Comparison of ENCODE assay signal across 1 cellular context in genomic region chr11:63614136-63614664, GRCh38.
TF ChIP-seq lines count a peak whose summit lies in the region.

Gene PLAAT3, minus strand, starts transcription at chr11:63614433. Its CDS starts 419 bp downstream, at chr11:63614014.

TF ChIP-seq in K562, 482 proteins besides CTCF, POLR2A, EP300 and RAD21 (continued from another document and continues in another):
- TF ChIP-seq CREB5 (CRISPR knock-in tag; IDR thresholded peaks at IDR 0.05) (no peak), POU5F1 (IDR thresholded peaks at IDR 0.05; ENCODE audit: borderline replicate concordance, low read depth, low read length, partially characterized antibody) (no peak), HDAC1 (IDR thresholded peaks at IDR 0.05) (0 out of 4 replicates have a peak, but pooled peaks of 1 of the 2 experiments have one; percentile 15), ETV5 (CRISPR knock-in tag; IDR thresholded peaks at IDR 0.05; ENCODE audit: low read depth) (no peak), CTBP1 (IDR thresholded peaks at IDR 0.05; ENCODE audit: borderline replicate concordance) (peak; percentile 99), NRF1 (conservative IDR thresholded peaks at IDR 0.05 in 1 of 2, IDR thresholded peaks at IDR 0.05 in 1 of 2) (peak; percentile 70 to 74), HES1 (IDR thresholded peaks at IDR 0.05; ENCODE audit: low read depth) (peak; percentile 60; the same call in 1 of the 2 replicates), CCNT2 (IDR thresholded peaks at IDR 0.05; ENCODE audit: borderline replicate concordance, extremely low read depth, insufficient read length, low read depth, low read length) (peak; percentile 90), L3MBTL2 (IDR thresholded peaks at IDR 0.05) (peak; percentile 73), ZNF511 (CRISPR knock-in tag; IDR thresholded peaks at IDR 0.05) (no peak), TAF7 (tag; IDR thresholded peaks at IDR 0.05) (no peak), TRIM24 (IDR thresholded peaks at IDR 0.05) (0 out of 4 replicates have a peak, but pooled peaks of 1 of the 2 experiments have one; percentile 14), ZFPM2 (CRISPR knock-in tag; IDR thresholded peaks at IDR 0.05) (no peak), MYC (IDR thresholded peaks at IDR 0.05; ENCODE audit: low read depth, low read length) (peak; percentile 60; the same call in 1 of the 2 replicates), MYC (CRISPR knock-in tag; IDR thresholded peaks at IDR 0.05; ENCODE audit: borderline replicate concordance, low read depth) (no peak), PCBP1 (IDR thresholded peaks at IDR 0.05; ENCODE audit: low read depth, low read length, poor library complexity, severe bottlenecking) (peak; percentile 39), NEUROD1 (IDR thresholded peaks at IDR 0.05; ENCODE audit: borderline replicate concordance, low read depth, low read length, partially characterized antibody) (no peak), EGR1 (conservative IDR thresholded peaks at IDR 0.05) (peak; percentile 44), HMGN3 (IDR thresholded peaks at IDR 0.05; ENCODE audit: borderline replicate concordance, extremely low read depth, insufficient read length, low read depth, low read length) (peak; percentile 87), ETV1 (tag; conservative IDR thresholded peaks at IDR 0.05; ENCODE audit: low read depth) (0 out of 2 replicates have a peak, but pooled peaks have one; percentile 17), TCF3 (CRISPR knock-in tag; IDR thresholded peaks at IDR 0.05) (peak; percentile 81), YY1 (IDR thresholded peaks at IDR 0.05; ENCODE audit: borderline replicate concordance in 1 of 3, control insufficient read depth in 1 of 3, extremely low read depth in 1 of 3, insufficient read depth in 3 of 3, insufficient read length in 1 of 3, insufficient replicate concordance in 2 of 3, low read depth in 1 of 3, low read length in 2 of 3) (peak; percentile 45 to 88 (median 82)), E2F6 (IDR thresholded peaks at IDR 0.05; ENCODE audit: borderline replicate concordance in 1 of 2, extremely low read depth in 1 of 2, insufficient read depth in 1 of 2, insufficient read length in 1 of 2, low read depth in 1 of 2, low read length in 1 of 2, poor library complexity in 1 of 2, severe bottlenecking in 1 of 2) (peak; percentile 43 to 52), ATF7 (IDR thresholded peaks at IDR 0.05) (peak; percentile 87), ZBTB7A (IDR thresholded peaks at IDR 0.05; ENCODE audit: borderline replicate concordance, control insufficient read depth, low read depth, low read length) (0 out of 2 replicates have a peak, but pooled peaks have one; percentile 57), TEAD4 (IDR thresholded peaks at IDR 0.05; ENCODE audit: low read length) (peak; percentile 69; the same call in 1 of the 2 replicates), TEAD4 (CRISPR knock-in tag; IDR thresholded peaks at IDR 0.05; ENCODE audit: borderline replicate concordance) (no peak), CREM (IDR thresholded peaks at IDR 0.05; ENCODE audit: low read depth) (peak; percentile 9; the same call in 1 of the 2 replicates), MAZ (CRISPR knock-in tag; conservative IDR thresholded peaks at IDR 0.05 in 1 of 2, IDR thresholded peaks at IDR 0.05 in 1 of 2) (peak; percentile 15 to 62; a peak in 3 of 4 replicates), POLR2G (IDR thresholded peaks at IDR 0.05; ENCODE audit: low read depth, low read length) (peak; percentile 74), ZNF445 (CRISPR knock-in tag; IDR thresholded peaks at IDR 0.05; ENCODE audit: low read depth) (no peak), TEAD1 (CRISPR knock-in tag; IDR thresholded peaks at IDR 0.05) (no peak), C11orf30 (IDR thresholded peaks at IDR 0.05; ENCODE audit: low read depth) (no peak), XRCC3 (IDR thresholded peaks at IDR 0.05) (no peak), LARP7 (IDR thresholded peaks at IDR 0.05) (no peak), THAP12 (CRISPR knock-in tag; IDR thresholded peaks at IDR 0.05) (0 out of 2 replicates have a peak, but pooled peaks have one; percentile 50), THRB (CRISPR knock-in tag; conservative IDR thresholded peaks at IDR 0.05) (no peak), ZNF639 (CRISPR knock-in tag; conservative IDR thresholded peaks at IDR 0.05 in 1 of 2, IDR thresholded peaks at IDR 0.05 in 1 of 2) (no peak), ZBED1 (IDR thresholded peaks at IDR 0.05) (no peak), ZBTB5 (IDR thresholded peaks at IDR 0.05) (no peak), RCOR1 (IDR thresholded peaks at IDR 0.05; ENCODE audit: borderline replicate concordance in 1 of 2, low read depth in 2 of 2, low read length in 2 of 2) (peak in 1 of 2 experiments; percentile 94; a peak in 2 of 4 replicates), ZSCAN32 (CRISPR knock-in tag; IDR thresholded peaks at IDR 0.05) (no peak), SP1 (CRISPR knock-in tag; IDR thresholded peaks at IDR 0.05) (peak; percentile 55; the same call in 1 of the 2 replicates), MNT (conservative IDR thresholded peaks at IDR 0.05) (peak in 1 of 2 experiments; percentile 38; a peak in 1 of 4 replicates), ZZZ3 (IDR thresholded peaks at IDR 0.05) (no peak), IRF1 (CRISPR knock-in tag; IDR thresholded peaks at IDR 0.05; ENCODE audit: borderline replicate concordance) (no peak), ATF1 (CRISPR knock-in tag; IDR thresholded peaks at IDR 0.05) (no peak), ATF1 (tag; IDR thresholded peaks at IDR 0.05) (peak; percentile 73), NFYB (IDR thresholded peaks at IDR 0.05; ENCODE audit: extremely low read depth, insufficient read length) (peak; percentile 4), SETDB1 (IDR thresholded peaks at IDR 0.05; ENCODE audit: low read length) (no peak)
